Comparison of ENCODE assay signal across 1 cellular context in the genomic region with DNA sequence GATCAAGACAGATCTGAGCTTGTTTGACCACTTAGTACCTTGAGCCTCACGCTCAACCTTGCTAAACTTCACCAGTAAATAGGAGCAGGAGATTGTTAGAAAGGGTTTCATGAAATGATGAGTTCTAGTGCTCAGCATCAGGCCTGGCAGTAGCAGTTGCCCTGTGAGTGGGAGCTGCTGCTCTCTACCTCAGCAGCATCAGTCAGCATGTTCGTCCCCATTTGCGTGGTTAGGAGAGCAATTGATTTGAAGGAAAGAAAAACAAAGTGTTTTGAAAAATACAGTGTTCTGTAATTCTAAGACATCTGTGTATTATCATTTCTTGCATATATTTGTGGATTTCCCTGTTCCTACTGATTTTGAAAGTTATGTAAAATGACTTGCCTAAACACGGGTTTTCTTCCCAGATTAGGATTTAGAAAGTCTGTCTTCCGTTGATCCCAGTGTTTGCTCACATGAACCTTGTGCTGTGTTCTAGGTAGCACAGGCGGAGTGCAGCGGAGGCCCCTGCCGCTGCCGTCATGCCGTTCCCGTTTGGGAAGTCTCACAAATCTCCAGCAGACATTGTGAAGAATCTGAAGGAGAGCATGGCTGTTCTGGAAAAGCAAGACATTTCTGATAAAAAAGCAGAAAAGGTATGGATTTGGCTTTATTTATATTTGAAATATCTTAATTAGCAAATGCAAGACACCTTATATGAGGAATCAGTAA.
TF ChIP-seq lines count a peak whose summit lies in the region.

No MANE protein-coding gene starts in this region.

TF ChIP-seq in WTC11, 78 proteins besides CTCF, POLR2A, EP300 and RAD21 (continued from another document):
- TF ChIP-seq, protein P1, sequence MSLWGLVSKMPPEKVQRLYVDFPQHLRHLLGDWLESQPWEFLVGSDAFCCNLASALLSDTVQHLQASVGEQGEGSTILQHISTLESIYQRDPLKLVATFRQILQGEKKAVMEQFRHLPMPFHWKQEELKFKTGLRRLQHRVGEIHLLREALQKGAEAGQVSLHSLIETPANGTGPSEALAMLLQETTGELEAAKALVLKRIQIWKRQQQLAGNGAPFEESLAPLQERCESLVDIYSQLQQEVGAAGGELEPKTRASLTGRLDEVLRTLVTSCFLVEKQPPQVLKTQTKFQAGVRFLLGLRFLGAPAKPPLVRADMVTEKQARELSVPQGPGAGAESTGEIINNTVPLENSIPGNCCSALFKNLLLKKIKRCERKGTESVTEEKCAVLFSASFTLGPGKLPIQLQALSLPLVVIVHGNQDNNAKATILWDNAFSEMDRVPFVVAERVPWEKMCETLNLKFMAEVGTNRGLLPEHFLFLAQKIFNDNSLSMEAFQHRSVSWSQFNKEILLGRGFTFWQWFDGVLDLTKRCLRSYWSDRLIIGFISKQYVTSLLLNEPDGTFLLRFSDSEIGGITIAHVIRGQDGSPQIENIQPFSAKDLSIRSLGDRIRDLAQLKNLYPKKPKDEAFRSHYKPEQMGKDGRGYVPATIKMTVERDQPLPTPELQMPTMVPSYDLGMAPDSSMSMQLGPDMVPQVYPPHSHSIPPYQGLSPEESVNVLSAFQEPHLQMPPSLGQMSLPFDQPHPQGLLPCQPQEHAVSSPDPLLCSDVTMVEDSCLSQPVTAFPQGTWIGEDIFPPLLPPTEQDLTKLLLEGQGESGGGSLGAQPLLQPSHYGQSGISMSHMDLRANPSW (CRISPR knock-in tag; conservative IDR thresholded peaks at IDR 0.05; ENCODE audit: low read depth): no peak
- TF ChIP-seq ZNF671 (CRISPR knock-in tag; IDR thresholded peaks at IDR 0.05): no peak
- TF ChIP-seq TEAD4 (CRISPR knock-in tag; IDR thresholded peaks at IDR 0.05): no peak
- TF ChIP-seq PREB (CRISPR knock-in tag; IDR thresholded peaks at IDR 0.05; ENCODE audit: borderline replicate concordance): no peak
- no peak for TF ChIP-seq NR1H2 (CRISPR knock-in tag; IDR thresholded peaks at IDR 0.05)
- no peak for TF ChIP-seq SMAD4 (CRISPR knock-in tag; IDR thresholded peaks at IDR 0.05)
- TF ChIP-seq FOXJ3 (CRISPR knock-in tag; IDR thresholded peaks at IDR 0.05; ENCODE audit: borderline replicate concordance): no peak
- TF ChIP-seq TCF7 (CRISPR knock-in tag; IDR thresholded peaks at IDR 0.05; ENCODE audit: low read depth): no peak
- TF ChIP-seq TP53 (CRISPR knock-in tag; IDR thresholded peaks at IDR 0.05): no peak
- no peak for TF ChIP-seq FOXP1 (CRISPR knock-in tag; IDR thresholded peaks at IDR 0.05; ENCODE audit: borderline replicate concordance)
